In the genomic region with DNA sequence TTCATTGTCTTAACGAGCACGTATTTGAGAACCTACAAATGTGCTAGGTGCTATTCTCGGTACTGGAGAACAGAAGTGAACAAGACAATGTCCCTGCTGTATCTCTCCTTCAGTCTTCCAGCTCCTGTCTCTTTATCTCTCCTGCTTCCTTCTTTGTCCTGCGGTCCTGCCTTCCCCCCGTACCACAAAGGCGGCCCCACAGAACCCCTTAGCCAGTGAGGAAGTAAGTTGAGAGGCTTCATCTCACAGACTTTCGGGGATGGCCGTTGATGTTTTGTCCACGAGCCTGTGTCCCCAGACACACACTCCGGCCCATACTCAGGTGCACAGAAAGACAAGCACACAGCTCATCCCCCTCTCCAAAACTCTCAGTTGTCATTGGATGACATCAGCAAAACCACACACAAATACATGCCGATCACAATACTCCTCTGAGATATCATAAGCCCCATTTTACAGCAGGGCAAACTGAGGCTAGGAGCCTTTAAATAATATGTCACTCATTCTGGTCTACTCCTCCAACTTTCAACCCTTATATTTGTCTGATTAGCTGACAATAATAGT, we compare ENCODE assay signal across 8 cellular contexts. TPM values are rescaled to one million over a fixed set of nuclear protein-coding genes. Genes with fewer than 3 reads are reported as not detected.
DNase-seq lines count a peak whose midpoint lies in the region; ATAC-seq and TF ChIP-seq lines count a peak whose summit lies in the region.

No MANE protein-coding gene starts in this region.

- WGBS in heart left ventricle, 4 donors: 24 to 43% (median 37%) methylated on average over 11 of the region's 11 CpGs
- 27 to 28% methylated on average over 11 of the region's 11 CpGs for WGBS in upper lobe of left lung, 2 donors

- no peak for TF ChIP-seq EP300 in upper lobe of left lung (IDR thresholded peaks at IDR 0.05)

- DNase-seq in heart left ventricle (no peak), left cardiac atrium (no peak), upper lobe of left lung (no peak), NCI-H345 (lab: John Stamatoyannopoulos, UW) (no peak), NCI-H226 (no peak), iPS-NIHi7 (ENCODE audit: extremely low spot score) (no peak)

- TF ChIP-seq CTCF in heart left ventricle (IDR thresholded peaks at IDR 0.05) (no peak), VCaP (conservative IDR thresholded peaks at IDR 0.05) (no peak), upper lobe of left lung (IDR thresholded peaks at IDR 0.05) (no peak)

- H3K36me3 ChIP-seq in heart left ventricle: peaks cover 0 to 7% (median 5%) of the 10 kb centered on the region in 9 donors
- H3K36me3 ChIP-seq in upper lobe of left lung: peaks cover 0 to 6% (median 0%) of the 10 kb centered on the region in 4 donors

- H3K4me3 ChIP-seq in heart left ventricle (peak overlapping the region; percentile 25 to 90 (median 70)), upper lobe of left lung (peak overlapping the region; percentile 1 to 67 (median 64))

- TF ChIP-seq POLR2A in heart left ventricle (IDR thresholded peaks at IDR 0.05) (no peak), upper lobe of left lung (IDR thresholded peaks at IDR 0.05) (no peak)

- H3K27ac ChIP-seq in heart left ventricle (peak overlapping the region in 10 of 12 donors; percentile 92 to 100 (median 96)), VCaP (peak overlapping the region; percentile 93), layer of hippocampus (ENCODE audit: low read depth, low read length) (peak overlapping the region; percentile 71), upper lobe of left lung (peak overlapping the region; percentile 93 to 96 (median 95))

- ATAC-seq in heart left ventricle: no peak
- ATAC-seq in left cardiac atrium: no peak
- ATAC-seq in upper lobe of left lung (ENCODE audit: low FRiP score in 2 of 2): no peak

- H3K27me3 ChIP-seq in heart left ventricle (no peaks in the 10 kb centered on the region), layer of hippocampus (ENCODE audit: control insufficient read depth, insufficient read depth, low read length) (no peaks in the 10 kb centered on the region), upper lobe of left lung (no peaks in the 10 kb centered on the region)

- intact Hi-C loops in heart left ventricle (cut with DNase I): loop anchor here in 7 of 10 donors (1.0 to 10.0 kb wide), 4 partner anchors 28 to 221 kb away; partner anchors contain the start of genes TSPAN16 (in 6 of the 7), ODAD3 (in 3 of the 7), PRKCSH (in 3 of the 7) and CCDC159 (in 1 of the 7)
- intact Hi-C loops in left cardiac atrium (cut with DNase I): loop anchor here in 1 of 2 donors (10.0 kb wide), 1 partner anchor 61 kb away; the partner anchor contains the start of genes ODAD3 and PRKCSH

- H3K4me1 ChIP-seq in heart left ventricle: peaks cover 7 to 48% (median 21%) of the 10 kb centered on the region in 12 donors
- H3K4me1 ChIP-seq in upper lobe of left lung: peaks cover 37 to 41% (median 38%) of the 10 kb centered on the region in 4 donors

- H3K9me3 ChIP-seq in heart left ventricle: no peaks in the 10 kb centered on the region
- H3K9me3 ChIP-seq in upper lobe of left lung: no peaks in the 10 kb centered on the region

RNA-seq across cellular contexts. Expression of gene SWSAP1, which starts 0.5 kb away (rescaled TPM):
- total RNA-seq in heart left ventricle: 1 to 10 TPM in 7 of 9 donors, under 1 TPM in 2; 0.67 to 1.9 (median 1.5) TPM
- polyA plus RNA-seq in heart left ventricle: 1 to 10 TPM; 1.9 to 2.1 TPM
- 1 to 10 TPM; 1.3 to 1.5 TPM for total RNA-seq in left cardiac atrium
- 10 to 100 TPM in 1 of 6 donors, 1 to 10 TPM in 4, under 1 TPM in 1; 0.89 to 13.6 (median 3.7) TPM for total RNA-seq in upper lobe of left lung

RNA-seq across cellular contexts. Expression of gene EPOR, which starts 10.1 kb away (rescaled TPM):
- total RNA-seq in heart left ventricle (1 to 10 TPM; 4.6 to 7.8 (median 5.7) TPM), left cardiac atrium (1 to 10 TPM; 7.5 to 7.7 TPM), upper lobe of left lung (10 to 100 TPM in 4 of 6 donors, 1 to 10 TPM in 2; 7.5 to 45.1 (median 15.5) TPM)
- polyA plus RNA-seq in heart left ventricle: 1 to 10 TPM; 6.1 TPM

RNA-seq across cellular contexts. Expression of gene PLPPR2, which starts 18.7 kb away (rescaled TPM):
- total RNA-seq in heart left ventricle (10 to 100 TPM in 6 of 9 donors, 1 to 10 TPM in 3; 4.5 to 24.8 (median 12.5) TPM), left cardiac atrium (10 to 100 TPM; 23.5 to 28.3 TPM), upper lobe of left lung (10 to 100 TPM; 10.8 to 53.8 (median 26.0) TPM)
- 10 to 100 TPM in 1 of 2 donors, 1 to 10 TPM in 1; 8.0 to 10.5 TPM for polyA plus RNA-seq in heart left ventricle

RNA-seq across cellular contexts. Expression of gene CCDC159, which starts 27.6 kb away (rescaled TPM):
- total RNA-seq in heart left ventricle (10 to 100 TPM; 13.6 to 26.2 (median 21.9) TPM), left cardiac atrium (10 to 100 TPM; 16.4 to 20.0 TPM), upper lobe of left lung (100 to 1,000 TPM in 1 of 6 donors, 10 to 100 TPM in 5; 17.5 to 176 (median 33.3) TPM)
- polyA plus RNA-seq in heart left ventricle: 10 to 100 TPM; 11.5 to 34.9 TPM

RNA-seq across cellular contexts. Expression of gene TMEM205, which starts 27.9 kb away (rescaled TPM):
- total RNA-seq in heart left ventricle (100 to 1,000 TPM in 3 of 9 donors, 10 to 100 TPM in 6; 68.3 to 372 (median 83.9) TPM), left cardiac atrium (10 to 100 TPM; 89.9 to 96.6 TPM), upper lobe of left lung (100 to 1,000 TPM in 3 of 6 donors, 10 to 100 TPM in 3; 85.9 to 260 (median 132) TPM)
- 100 to 1,000 TPM; 106 to 151 TPM for polyA plus RNA-seq in heart left ventricle
